In the genomic region with DNA sequence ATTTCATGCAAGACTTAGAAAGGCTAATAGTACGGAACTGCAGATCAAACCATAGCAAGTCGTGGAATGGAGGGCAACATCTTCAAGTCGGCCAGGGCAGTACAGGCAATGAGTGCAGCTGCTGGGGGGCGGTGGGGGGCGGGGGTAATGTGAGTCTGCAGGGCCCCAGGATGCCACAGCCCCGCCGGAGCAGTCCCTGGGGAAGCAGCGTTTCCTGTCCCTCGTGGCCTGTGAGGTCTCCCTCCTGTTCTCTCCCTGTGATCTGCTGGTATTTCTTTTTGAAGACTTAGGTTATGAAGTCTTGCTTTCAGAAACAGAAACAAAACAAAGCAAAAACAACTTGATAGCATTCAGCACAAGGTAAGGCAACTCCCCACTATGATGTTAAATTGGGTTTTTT, we compare ENCODE assay signal across 19 cellular contexts.
"Had no signal": no experiment of that assay in that cellular context is flagged by ENCODE, and none has a peak within 500 bp of the region (broad histone marks: within the 10 kb centered on the region; RNA-seq: fewer than 3 reads in every experiment).

No MANE protein-coding gene starts in this region.

- H3K9me3 ChIP-seq: breast epithelium, gastrocnemius medialis, mucosa of descending colon, pancreas, upper lobe of left lung had no signal

- ATAC-seq: gastrocnemius medialis; mucosa of descending colon; pancreas; right cardiac atrium; stimulated activated naive CD8-positive, alpha-beta T cell treated with anti-CD3 and anti-CD28 coated beads, Interleukin-15, Interleukin-2, amounts not matched to agents 100 U/mL and 50 U/mL, for 24 hours had no signal

- H3K36me3 ChIP-seq: breast epithelium, gastrocnemius medialis, pancreas, upper lobe of left lung had no signal

- DNase-seq: activated CD4-positive, alpha-beta memory T cell treated with anti-CD3 and anti-CD28 coated beads for 36 hours; activated CD4-positive, alpha-beta T cell treated with anti-CD3 and anti-CD28 coated beads for 48 hours; activated naive CD4-positive, alpha-beta T cell treated with Interleukin-2 at 50 U/mL for 16 hours; activated naive CD8-positive, alpha-beta T cell treated with anti-CD3 and anti-CD28 coated beads for 36 hours; activated T-cell treated with anti-CD3 and anti-CD28 coated beads, Interleukin-2, amount 50 U/mL, for 48 hours; effector memory CD4-positive, alpha-beta T cell; gastrocnemius medialis; head of caudate nucleus; hypothalamus; mesendoderm; mucosa of descending colon; nephron progenitor cell; pancreas; right cardiac atrium; stimulated activated CD4-positive, alpha-beta T cell treated with anti-CD3 and anti-CD28 coated beads, Interleukin-12 subunit alpha, Interleukin-12 subunit beta, amount 100 ng/mL, for 4 hours; stimulated activated CD4-positive, alpha-beta T cell treated with anti-CD3 and anti-CD28 coated beads, Interleukin-4, amount 100 ng/mL, for 4 hours; stimulated activated naive CD8-positive, alpha-beta T cell treated with anti-CD3 and anti-CD28 coated beads, Interleukin-15, Interleukin-2, amounts not matched to agents 100 U/mL and 50 U/mL, for 24 hours had no signal

- H3K4me3 ChIP-seq: breast epithelium, gastrocnemius medialis, mucosa of descending colon, pancreas, upper lobe of left lung had no signal

- H3K27ac ChIP-seq: breast epithelium, gastrocnemius medialis, pancreas, upper lobe of left lung had no signal

- H3K4me1 ChIP-seq: breast epithelium, gastrocnemius medialis, pancreas, upper lobe of left lung had no signal
